8 cellular contexts compared by ENCODE assay signal in genomic region chr4:145773581-145774234, GRCh38.
DNase-seq lines count a peak whose midpoint lies in the region; ATAC-seq and TF ChIP-seq lines count a peak whose summit lies in the region.

No MANE protein-coding gene starts in this region.

- no peak overlapping the region for H3K4me3 ChIP-seq in prostate gland
- no peak overlapping the region for H3K4me3 ChIP-seq in suprapubic skin

- peak overlapping the region in 1 of 2 donors; percentile 2 for H3K27ac ChIP-seq in prostate gland
- H3K27ac ChIP-seq in suprapubic skin = no peak overlapping the region

- TF ChIP-seq EP300 in suprapubic skin (IDR thresholded peaks at IDR 0.05) = no peak

- H3K4me1 ChIP-seq in prostate gland (replicated peaks) (no peaks in the 10 kb centered on the region), suprapubic skin (no peaks in the 10 kb centered on the region)

- 51% methylated on average over 6 of the region's 6 CpGs for WGBS in prostate gland
- 91% methylated on average over 6 of the region's 6 CpGs for WGBS in suprapubic skin

- DNase-seq in GM19238 (ENCODE audit: insufficient read length, low spot score) (peak; percentile 13), prostate gland (ENCODE audit: low spot score) (peak; percentile 39), NCI-H2081 treated with DMSO at 0.1 percent for 48 hours (lab: John Stamatoyannopoulos, UW) (no peak), NCI-H146 treated with DMSO at 0.1 percent for 48 hours (lab: John Stamatoyannopoulos, UW; ENCODE audit: unreplicated experiment) (no peak), suprapubic skin (ENCODE audit: low spot score in 2 of 2) (no peak), NCI-H748 (lab: John Stamatoyannopoulos, UW; ENCODE audit: unreplicated experiment) (no peak)

- H3K9me3 ChIP-seq in prostate gland = no peaks in the 10 kb centered on the region
- H3K9me3 ChIP-seq in suprapubic skin = no peaks in the 10 kb centered on the region

- TF ChIP-seq CTCF in prostate gland (IDR thresholded peaks at IDR 0.05) (no peak), suprapubic skin (IDR thresholded peaks at IDR 0.05) (no peak)

- H3K27me3 ChIP-seq in prostate gland (replicated peaks; ENCODE audit: insufficient read depth) (no peaks in the 10 kb centered on the region), suprapubic skin (no peaks in the 10 kb centered on the region)

- intact Hi-C loops in prostate gland (cut with DNase I) = no loop called here

- TF ChIP-seq POLR2A in prostate gland (IDR thresholded peaks at IDR 0.05) (no peak), suprapubic skin (IDR thresholded peaks at IDR 0.05) (no peak)

- H3K36me3 ChIP-seq in prostate gland (peaks cover 0 to 6% of the 10 kb centered on the region in 2 donors), suprapubic skin (peaks cover 5% of the 10 kb centered on the region)

- ATAC-seq in HG02571 (IDR thresholded peaks at IDR 0.05; ENCODE audit: unreplicated experiment) (peak; percentile 90), HG03565 (IDR thresholded peaks at IDR 0.05; ENCODE audit: unreplicated experiment) (peak; percentile 93)

Comparison
In these comparisons a context has a peak if more than half of its experiments do, and no peak if none do; other contexts are left out.
1. DNase-seq: peak in GM19238 (single experiment) and prostate gland (single experiment); none in NCI-H2081 treated with DMSO at 0.1 percent for 48 hours (single experiment), NCI-H146 treated with DMSO at 0.1 percent for 48 hours (single experiment), suprapubic skin (0 of 2) and NCI-H748 (single experiment).